ENCODE assay signal across 39 cellular contexts in the genomic region with DNA sequence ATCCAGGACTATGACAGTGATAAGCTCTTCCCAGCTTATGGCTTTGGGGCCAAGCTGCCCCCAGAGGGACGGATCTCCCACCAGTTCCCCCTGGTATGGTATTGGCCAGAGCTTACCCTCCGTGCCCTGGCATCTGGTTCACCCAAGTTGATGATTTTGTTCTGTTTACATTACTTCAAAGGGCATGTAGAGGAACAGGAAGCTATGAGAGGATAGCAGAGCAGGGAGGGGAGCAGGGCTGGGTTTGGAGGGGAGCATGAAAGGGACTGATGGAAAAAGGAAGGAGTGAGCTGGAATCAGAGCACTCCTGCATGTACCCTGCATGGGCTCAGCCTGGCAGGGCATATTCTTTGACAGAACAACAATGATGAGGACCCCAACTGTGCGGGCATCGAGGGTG. TPM values are rescaled to one million over a fixed set of nuclear protein-coding genes. Genes with fewer than 3 reads are reported as not detected.
"Had no signal": no experiment of that assay in that cellular context is flagged by ENCODE, and none has a peak within 500 bp of the region (broad histone marks: within the 10 kb centered on the region; RNA-seq: fewer than 3 reads in every experiment).

No MANE protein-coding gene starts in this region.

- ATAC-seq: activated CD4-positive, alpha-beta T cell treated with anti-CD3 and anti-CD28 coated beads for 36 hours; activated CD4-positive, CD25-positive, alpha-beta regulatory T cell treated with anti-CD3 and anti-CD28 coated beads, Interleukin-2, amount 50 U/mL, for 24 hours; activated CD8-positive, alpha-beta memory T cell treated with anti-CD3 and anti-CD28 coated beads, Interleukin-2, amount 10 ng/mL, durations not matched to agents 7 days and 5 days; activated CD8-positive, alpha-beta T cell treated with anti-CD3 and anti-CD28 coated beads, Interleukin-2, amount 10 ng/mL, durations not matched to agents 7 days and 5 days; activated naive CD8-positive, alpha-beta T cell treated with anti-CD3 and anti-CD28 coated beads, Interleukin-2, amount 50 U/mL, for 24 hours; WTC11 had no signal

- H3K27me3 Mint-ChIP-seq: activated CD8-positive, alpha-beta memory T cell treated with anti-CD3 and anti-CD28 coated beads, Interleukin-2, amount 10 ng/mL, durations not matched to agents 7 days and 5 days; activated naive CD4-positive, alpha-beta T cell treated with anti-CD3 and anti-CD28 coated beads, Interleukin-2, amount 50 U/mL, for 24 hours; activated naive CD8-positive, alpha-beta T cell; activated T-cell treated with anti-CD3 and anti-CD28 coated beads, Interleukin-2, amount 50 U/mL, for 24 hours; central memory CD8-positive, alpha-beta T cell had no signal

- H3K9me3 ChIP-seq: ascending aorta, colonic mucosa had no signal

- H3K4me1 ChIP-seq: colonic mucosa had no signal

- H3K4me3 ChIP-seq: ascending aorta, cardiac muscle cell, colonic mucosa had no signal

- H3K36me3 Mint-ChIP-seq: activated CD8-positive, alpha-beta memory T cell treated with anti-CD3 and anti-CD28 coated beads, Interleukin-2, amount 10 ng/mL, durations not matched to agents 7 days and 5 days; activated naive CD4-positive, alpha-beta T cell treated with anti-CD3 and anti-CD28 coated beads, Interleukin-2, amount 10 ng/mL, durations not matched to agents 7 days and 5 days; activated naive CD4-positive, alpha-beta T cell treated with anti-CD3 and anti-CD28 coated beads, Interleukin-2, amount 50 U/mL, for 24 hours; activated naive CD8-positive, alpha-beta T cell treated with anti-CD3 and anti-CD28 coated beads, Interleukin-2, amount 10 ng/mL, durations not matched to agents 7 days and 5 days; brain; WTC11 had no signal

- H3K27ac ChIP-seq: ascending aorta, cardiac muscle cell, colonic mucosa, VCaP had no signal

- DNase-seq: activated CD4-positive, alpha-beta memory T cell treated with anti-CD3 and anti-CD28 coated beads, Interleukin-2, amount 10 ng/mL, durations not matched to agents 7 days and 5 days; activated CD4-positive, alpha-beta T cell treated with anti-CD3 and anti-CD28 coated beads for 1 hour; activated CD4-positive, alpha-beta T cell treated with anti-CD3 and anti-CD28 coated beads for 36 hours; activated CD4-positive, alpha-beta T cell treated with anti-CD3 and anti-CD28 coated beads for 48 hours; activated CD4-positive, alpha-beta T cell treated with anti-CD3 and anti-CD28 coated beads, Interleukin-2, amount 10 ng/mL, durations not matched to agents 7 days and 5 days; activated CD4-positive, alpha-beta T cell treated with anti-CD3 and anti-CD28 coated beads, Interleukin-2, amount 50 U/mL, for 48 hours; activated CD4-positive, CD25-positive, alpha-beta regulatory T cell; activated CD8-positive, alpha-beta memory T cell treated with anti-CD3 and anti-CD28 coated beads for 24 hours; activated CD8-positive, alpha-beta memory T cell treated with anti-CD3 and anti-CD28 coated beads, Interleukin-2, amount 10 ng/mL, durations not matched to agents 7 days and 5 days; activated CD8-positive, alpha-beta memory T cell treated with anti-CD3 and anti-CD28 coated beads, Interleukin-2, amount 50 U/mL, for 48 hours; activated CD8-positive, alpha-beta T cell treated with anti-CD3 and anti-CD28 coated beads, Interleukin-2, amount 10 ng/mL, durations not matched to agents 7 days and 5 days; activated effector memory CD4-positive, alpha-beta T cell treated with Interleukin-2 at 50 U/mL for 16 hours; activated gamma-delta T cell; activated naive CD4-positive, alpha-beta T cell treated with anti-CD3 and anti-CD28 coated beads, Interleukin-2, amount 10 ng/mL, durations not matched to agents 7 days and 5 days; activated naive CD4-positive, alpha-beta T cell treated with Interleukin-2 at 50 U/mL for 16 hours; activated naive CD8-positive, alpha-beta T cell treated with anti-CD3 and anti-CD28 coated beads, Interleukin-2, amount 10 ng/mL, durations not matched to agents 7 days and 5 days; activated naive CD8-positive, alpha-beta T cell treated with anti-CD3 and anti-CD28 coated beads, Interleukin-2, amount 50 U/mL, for 24 hours; activated T-cell treated with anti-CD3 and anti-CD28 coated beads, Interleukin-2, amount 50 U/mL, for 24 hours; activated T-cell treated with anti-CD3 and anti-CD28 coated beads, Interleukin-2, amount 50 U/mL, for 48 hours; amygdala; anterior cingulate cortex; caudate nucleus; cerebellar nuclear complex; colonic mucosa; T-helper 2 cell; T-helper 9 cell had no signal

- H3K36me3 ChIP-seq: ascending aorta, cardiac muscle cell, colonic mucosa had no signal

- H3K4me1 Mint-ChIP-seq: activated naive CD8-positive, alpha-beta T cell treated with anti-CD3 and anti-CD28 coated beads, Interleukin-2, amount 50 U/mL, for 24 hours; central memory CD8-positive, alpha-beta T cell had no signal

- H3K9me3 Mint-ChIP-seq: activated CD4-positive, alpha-beta memory T cell treated with anti-CD3 and anti-CD28 coated beads, Interleukin-2, amount 10 ng/mL, durations not matched to agents 7 days and 5 days; activated CD4-positive, alpha-beta T cell treated with anti-CD3 and anti-CD28 coated beads, Interleukin-2, amount 10 ng/mL, durations not matched to agents 7 days and 5 days; activated naive CD4-positive, alpha-beta T cell treated with anti-CD3 and anti-CD28 coated beads, Interleukin-2, amount 10 ng/mL, durations not matched to agents 7 days and 5 days; activated naive CD4-positive, alpha-beta T cell treated with anti-CD3 and anti-CD28 coated beads, Interleukin-2, amount 50 U/mL, for 24 hours; activated naive CD8-positive, alpha-beta T cell treated with anti-CD3 and anti-CD28 coated beads, Interleukin-2, amount 10 ng/mL, durations not matched to agents 7 days and 5 days; activated naive CD8-positive, alpha-beta T cell treated with anti-CD3 and anti-CD28 coated beads, Interleukin-2, amount 50 U/mL, for 24 hours; activated T-cell treated with anti-CD3 and anti-CD28 coated beads, Interleukin-2, amount 50 U/mL, for 24 hours; activated T-helper 2 cell treated with anti-CD3 and anti-CD28 coated beads, Interferon-gamma antibody, Interleukin-2, Interleukin-4, amounts not matched to agents 10 μg/mL and 5 μg/mL and 100 μg/mL, durations not matched to agents 14 hours and 24 hours and 36 hours; brain; central memory CD8-positive, alpha-beta T cell; T-helper 2 cell treated with Interferon-gamma antibody and Interleukin-4, amounts not matched to agents 5 μg/mL and 100 μg/mL, for 36 hours; WTC11 had no signal

- H3K4me3 Mint-ChIP-seq: activated CD4-positive, alpha-beta memory T cell treated with anti-CD3 and anti-CD28 coated beads, Interleukin-2, amount 10 ng/mL, durations not matched to agents 7 days and 5 days; activated CD4-positive, alpha-beta T cell treated with anti-CD3 and anti-CD28 coated beads for 36 hours; activated CD4-positive, alpha-beta T cell treated with anti-CD3 and anti-CD28 coated beads, Interleukin-2, amount 10 ng/mL, durations not matched to agents 7 days and 5 days; activated CD8-positive, alpha-beta memory T cell treated with anti-CD3 and anti-CD28 coated beads, Interleukin-2, amount 10 ng/mL, durations not matched to agents 7 days and 5 days; activated CD8-positive, alpha-beta T cell treated with anti-CD3 and anti-CD28 coated beads, Interleukin-2, amount 10 ng/mL, durations not matched to agents 7 days and 5 days; activated naive CD4-positive, alpha-beta T cell treated with anti-CD3 and anti-CD28 coated beads, Interleukin-2, amount 10 ng/mL, durations not matched to agents 7 days and 5 days; activated naive CD4-positive, alpha-beta T cell treated with anti-CD3 and anti-CD28 coated beads, Interleukin-2, amount 50 U/mL, for 24 hours; activated naive CD8-positive, alpha-beta T cell; activated naive CD8-positive, alpha-beta T cell treated with anti-CD3 and anti-CD28 coated beads, Interleukin-2, amount 10 ng/mL, durations not matched to agents 7 days and 5 days; activated naive CD8-positive, alpha-beta T cell treated with anti-CD3 and anti-CD28 coated beads, Interleukin-2, amount 50 U/mL, for 24 hours; activated T-cell treated with anti-CD3 and anti-CD28 coated beads, Interleukin-2, amount 50 U/mL, for 24 hours; brain; central memory CD8-positive, alpha-beta T cell; T-helper 2 cell treated with Interferon-gamma antibody and Interleukin-4, amounts not matched to agents 5 μg/mL and 100 μg/mL, for 36 hours; WTC11 had no signal

- H3K27me3 ChIP-seq: ascending aorta, cardiac muscle cell, colonic mucosa had no signal

- H3K27ac Mint-ChIP-seq: activated CD4-positive, alpha-beta memory T cell treated with anti-CD3 and anti-CD28 coated beads, Interleukin-2, amount 10 ng/mL, durations not matched to agents 7 days and 5 days; activated CD4-positive, alpha-beta T cell treated with anti-CD3 and anti-CD28 coated beads for 36 hours; activated CD4-positive, alpha-beta T cell treated with anti-CD3 and anti-CD28 coated beads, Interleukin-2, amount 10 ng/mL, durations not matched to agents 7 days and 5 days; activated CD8-positive, alpha-beta memory T cell treated with anti-CD3 and anti-CD28 coated beads, Interleukin-2, amount 10 ng/mL, durations not matched to agents 7 days and 5 days; activated CD8-positive, alpha-beta T cell treated with anti-CD3 and anti-CD28 coated beads, Interleukin-2, amount 10 ng/mL, durations not matched to agents 7 days and 5 days; activated naive CD4-positive, alpha-beta T cell treated with anti-CD3 and anti-CD28 coated beads, Interleukin-2, amount 10 ng/mL, durations not matched to agents 7 days and 5 days; activated naive CD4-positive, alpha-beta T cell treated with anti-CD3 and anti-CD28 coated beads, Interleukin-2, amount 50 U/mL, for 24 hours; activated naive CD8-positive, alpha-beta T cell; activated naive CD8-positive, alpha-beta T cell treated with anti-CD3 and anti-CD28 coated beads, Interleukin-2, amount 10 ng/mL, durations not matched to agents 7 days and 5 days; activated naive CD8-positive, alpha-beta T cell treated with anti-CD3 and anti-CD28 coated beads, Interleukin-2, amount 50 U/mL, for 24 hours; activated T-cell treated with anti-CD3 and anti-CD28 coated beads, Interleukin-2, amount 50 U/mL, for 24 hours; activated T-helper 2 cell treated with anti-CD3 and anti-CD28 coated beads, Interferon-gamma antibody, Interleukin-2, Interleukin-4, amounts not matched to agents 10 μg/mL and 5 μg/mL and 100 μg/mL, durations not matched to agents 14 hours and 24 hours and 36 hours; brain; T-helper 2 cell treated with Interferon-gamma antibody and Interleukin-4, amounts not matched to agents 5 μg/mL and 100 μg/mL, for 36 hours; WTC11 had no signal

RNA-seq across cellular contexts. Expression of gene CPNE9, which starts 14.5 kb away (rescaled TPM):
- total RNA-seq: activated CD8-positive, alpha-beta memory T cell treated with anti-CD3 and anti-CD28 coated beads, Interleukin-2, amount 10 ng/mL, durations not matched to agents 7 days and 5 days; activated CD8-positive, alpha-beta T cell treated with anti-CD3 and anti-CD28 coated beads, Interleukin-2, amount 10 ng/mL, durations not matched to agents 7 days and 5 days; ascending aorta; bronchial epithelial cell; cardiac muscle cell; chondrocyte; colonic mucosa had no signal
